ENCODE assay signal across 18 cellular contexts in genomic region chrX:154731203-154731602, GRCh38. TPM values are rescaled to one million over a fixed set of nuclear protein-coding genes. Genes with fewer than 3 reads are reported as not detected.
DNase-seq lines count a peak whose midpoint lies in the region; ATAC-seq, FAIRE-seq and TF ChIP-seq lines count a peak whose summit lies in the region.
"Had no signal": no experiment of that assay in that cellular context is flagged by ENCODE, and none has a peak within 500 bp of the region (broad histone marks: within the 10 kb centered on the region; RNA-seq: fewer than 3 reads in every experiment).

No MANE protein-coding gene starts in this region.

- H3K4me2 ChIP-seq in endothelial cell of umbilical vein (ENCODE audit: insufficient read depth, low read length): peak overlapping the region; percentile 48
- H3K4me2 ChIP-seq: GM23338 had no signal

- H4K20me1 ChIP-seq in endothelial cell of umbilical vein (replicated peaks; ENCODE audit: control insufficient read depth, extremely low read depth, insufficient read depth, low read length): no peaks in the 10 kb centered on the region

- H3K4me1 ChIP-seq in endothelial cell of umbilical vein (ENCODE audit: control insufficient read depth, extremely low read depth, insufficient read depth, low read length): peaks cover 96% of the 10 kb centered on the region
- peaks cover 25 to 100% (median 93%) of the 10 kb centered on the region in 6 donors for H3K4me1 ChIP-seq in spleen

- H3K9me3 ChIP-seq in endothelial cell of umbilical vein (replicated peaks; ENCODE audit: control insufficient read depth, insufficient read depth, low read length) (no peaks in the 10 kb centered on the region), spleen (no peaks in the 10 kb centered on the region)
- H3K9me3 ChIP-seq: thoracic aorta had no signal

- intact Hi-C loops in endothelial cell of umbilical vein (cut with micrococcal nuclease) (no loop called here), spleen (cut with DNase I; ENCODE audit: low total_unique reads) (no loop called here)

- H3K27me3 ChIP-seq in endothelial cell of umbilical vein (ENCODE audit: control insufficient read depth in 2 of 2, insufficient read depth in 2 of 2, low read length in 2 of 2) (no peaks in the 10 kb centered on the region), spleen (replicated peaks in 1 of 7) (no peaks in the 10 kb centered on the region)
- H3K27me3 ChIP-seq: cardiac muscle cell had no signal

- H3K9me1 ChIP-seq in endothelial cell of umbilical vein (replicated peaks; ENCODE audit: control insufficient read depth, extremely low read depth, insufficient read depth, low read length): no peaks in the 10 kb centered on the region

- H3K27ac Mint-ChIP-seq in activated T-cell treated with anti-CD3 and anti-CD28 coated beads, Interleukin-2, amount 50 U/mL, for 72 hours: peak overlapping the region; percentile 96
- H3K27ac Mint-ChIP-seq: GM23338 had no signal

- H3K9me3 Mint-ChIP-seq in activated T-cell treated with anti-CD3 and anti-CD28 coated beads, Interleukin-2, amount 50 U/mL, for 72 hours: no peaks in the 10 kb centered on the region
- H3K9me3 Mint-ChIP-seq: GM23338 had no signal

- TF ChIP-seq CTCF in endothelial cell of umbilical vein (IDR thresholded peaks at IDR 0.05; ENCODE audit: extremely low read depth in 1 of 2, insufficient read depth in 1 of 2, low read depth in 1 of 2, low read length in 2 of 2) (no peak), spleen (IDR thresholded peaks at IDR 0.05 in 8 of 11, conservative IDR thresholded peaks at IDR 0.05 in 3 of 11) (no peak)

- no peak for ATAC-seq in activated T-cell treated with anti-CD3 and anti-CD28 coated beads, Interleukin-2, amount 50 U/mL, for 72 hours (replicated peaks in 1 of 2)
- ATAC-seq in GM18517 (IDR thresholded peaks at IDR 0.05; ENCODE audit: unreplicated experiment): no peak
- ATAC-seq: GM23338 had no signal

- no peak for DNase-seq in activated T-cell treated with anti-CD3 and anti-CD28 coated beads, Interleukin-2, amount 50 U/mL, for 72 hours
- no peak for DNase-seq in activated T-cell treated with anti-CD3 and anti-CD28 coated beads, Interleukin-2, amount 50 U/mL, for 48 hours
- DNase-seq in NOMO-1 treated with DMSO at 0.1 percent for 48 hours (lab: John Stamatoyannopoulos, UW; ENCODE audit: unreplicated experiment): peak; percentile 65
- DNase-seq in endothelial cell of umbilical vein (ENCODE audit: low read depth, low spot score): no peak
- no peak for DNase-seq in spleen
- no peak for DNase-seq in OCI-M1 (lab: John Stamatoyannopoulos, UW)
- no peak for DNase-seq in CD1c-positive myeloid dendritic cell (ENCODE audit: extremely low spot score)
- DNase-seq: activated CD4-positive, alpha-beta T cell treated with anti-CD3 and anti-CD28 coated beads, Interleukin-2, amount 50 U/mL, for 4 hours; DMS 273 treated with DMSO at 0.1 percent for 48 hours; head of caudate nucleus; NCI-H1436 treated with DMSO at 0.1 percent for 48 hours; NCI-H510A had no signal

- H3K4me3 Mint-ChIP-seq in activated T-cell treated with anti-CD3 and anti-CD28 coated beads, Interleukin-2, amount 50 U/mL, for 72 hours: peak overlapping the region in 1 of 2 donors; percentile 77
- H3K4me3 Mint-ChIP-seq: GM23338, neural crest cell had no signal

- no peak overlapping the region for H3K4me3 ChIP-seq in endothelial cell of umbilical vein (replicated peaks in 1 of 3; ENCODE audit: insufficient read depth in 1 of 3, low read depth in 1 of 3, low read length in 3 of 3)
- peak overlapping the region in 1 of 8 donors; percentile 15 for H3K4me3 ChIP-seq in spleen
- H3K4me3 ChIP-seq: cardiac muscle cell, GM23338 had no signal

- H3K27me3 Mint-ChIP-seq in activated T-cell treated with anti-CD3 and anti-CD28 coated beads, Interleukin-2, amount 50 U/mL, for 72 hours (ENCODE audit: low read depth): peaks cover 33% of the 10 kb centered on the region

- H3K4me1 Mint-ChIP-seq in activated T-cell treated with anti-CD3 and anti-CD28 coated beads, Interleukin-2, amount 50 U/mL, for 72 hours (ENCODE audit: low read depth): peaks cover 84% of the 10 kb centered on the region

- FAIRE-seq in endothelial cell of umbilical vein (lab: Jason Lieb, UNC): no peak
- FAIRE-seq: RCC 7860 had no signal

- 54 to 84% (median 68%) methylated on average over 5 of the region's 5 CpGs for WGBS in spleen, 5 donors

- H3K79me2 ChIP-seq in endothelial cell of umbilical vein (ENCODE audit: control insufficient read depth, insufficient read depth, low read length): no peaks in the 10 kb centered on the region

- H3K9ac ChIP-seq in endothelial cell of umbilical vein (replicated peaks; ENCODE audit: extremely low read depth, insufficient read depth, low read length): no peak overlapping the region

- BruUV-seq in endothelial cell of umbilical vein (replicated peaks; lab: Mats Ljungman, UMichigan): no TSS peak

- no peak overlapping the region for H2AFZ ChIP-seq in endothelial cell of umbilical vein (ENCODE audit: low read depth, low read length)
- H2AFZ ChIP-seq: GM23338 had no signal

- H3K27ac ChIP-seq in endothelial cell of umbilical vein (ENCODE audit: insufficient read depth, low read depth, low read length): peak overlapping the region; percentile 74
- H3K27ac ChIP-seq in spleen: peak overlapping the region in 7 of 8 donors; percentile 72 to 90 (median 83)
- H3K27ac ChIP-seq: cardiac muscle cell had no signal

- CTCF ChIA-PET in endothelial cell of umbilical vein (lab: Charles Lee): interaction anchor here (4.7 kb wide), 1 partner anchor 17 kb away, joined by 26 read pairs; no protein-coding TSS in a partner anchor

- TF ChIP-seq POLR2A in endothelial cell of umbilical vein (IDR thresholded peaks at IDR 0.05; ENCODE audit: low read depth, low read length) (no peak), spleen (IDR thresholded peaks at IDR 0.05) (no peak)

- dilution Hi-C loops in endothelial cell of umbilical vein (cut with MboI; ENCODE audit: extremely low pct_ligation_motif_present, low sequenced_read_pairs): no loop called here

- POLR2A ChIA-PET in endothelial cell of umbilical vein (lab: Charles Lee): no interaction called here

- peaks cover 0 to 2% of the 10 kb centered on the region in 2 donors for H3K36me3 Mint-ChIP-seq in activated T-cell treated with anti-CD3 and anti-CD28 coated beads, Interleukin-2, amount 50 U/mL, for 72 hours (ENCODE audit: insufficient read depth in 2 of 2)

- no peaks in the 10 kb centered on the region for H3K36me3 ChIP-seq in endothelial cell of umbilical vein (ENCODE audit: control insufficient read depth in 2 of 2, extremely low read depth in 1 of 2, insufficient read depth in 2 of 2, low read length in 2 of 2)
- no peaks in the 10 kb centered on the region for H3K36me3 ChIP-seq in spleen
- H3K36me3 ChIP-seq: cardiac muscle cell, thoracic aorta had no signal

TF ChIP-seq in endothelial cell of umbilical vein, 7 proteins besides CTCF, POLR2A, EP300 and RAD21:
- no peak for TF ChIP-seq GATA2 (IDR thresholded peaks at IDR 0.05; ENCODE audit: insufficient read depth, insufficient read length, low read depth, low read length)
- no peak for TF ChIP-seq EZH2 (IDR thresholded peaks at IDR 0.05; ENCODE audit: borderline replicate concordance, low read depth, low read length, severe bottlenecking)
- no peak for TF ChIP-seq POLR2AphosphoS5 (IDR thresholded peaks at IDR 0.05; ENCODE audit: insufficient read depth, low read depth, low read length)
- no peak for TF ChIP-seq FOS (IDR thresholded peaks at IDR 0.05; ENCODE audit: borderline replicate concordance, insufficient read depth, low read length)
- TF ChIP-seq, protein P1, sequence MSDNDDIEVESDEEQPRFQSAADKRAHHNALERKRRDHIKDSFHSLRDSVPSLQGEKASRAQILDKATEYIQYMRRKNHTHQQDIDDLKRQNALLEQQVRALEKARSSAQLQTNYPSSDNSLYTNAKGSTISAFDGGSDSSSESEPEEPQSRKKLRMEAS (IDR thresholded peaks at IDR 0.05; ENCODE audit: insufficient read depth, insufficient read length): no peak
- no peak for TF ChIP-seq JUN (IDR thresholded peaks at IDR 0.05; ENCODE audit: borderline replicate concordance, insufficient read depth, insufficient read length, low read depth)
- TF ChIP-seq MYC (IDR thresholded peaks at IDR 0.05; ENCODE audit: low read depth, low read length): no peak

RNA-seq across cellular contexts. Expression of gene GAB3, which starts 19.7 kb away (rescaled TPM):
- total RNA-seq in activated T-cell treated with anti-CD3 and anti-CD28 coated beads, Interleukin-2, amount 50 U/mL, for 72 hours: 1 to 10 TPM; 6.2 to 8.4 TPM
- total RNA-seq in endothelial cell of umbilical vein (4.0 and 6.2 TPM in 2 replicates), spleen (10 to 100 TPM; 22.1 to 40.3 (median 36.1) TPM)
- polyA plus RNA-seq in endothelial cell of umbilical vein (6.0 and 6.1 TPM in 2 replicates), spleen (1 to 10 TPM; 7.4 to 8.4 (median 7.9) TPM)
- polyA plus RNA-seq in endothelial cell of umbilical vein (2011; cell fraction: cytosol; rRNA removed): 3.9 and 4.7 TPM in 2 replicates
- 31.6 and 35.6 TPM in 2 replicates for polyA plus RNA-seq in endothelial cell of umbilical vein (2011; cell fraction: nucleus; rRNA removed)
- polyA plus RNA-seq in endothelial cell of umbilical vein (2012): 4.2 and 4.7 TPM in 2 replicates
- 13.8 and 19.6 TPM in 2 replicates for polyA minus RNA-seq in endothelial cell of umbilical vein
- not detected for polyA minus RNA-seq in endothelial cell of umbilical vein (2011; cell fraction: cytosol; rRNA and poly(A)+ RNA removed)
- 13.5 and 19.1 TPM in 2 replicates for polyA minus RNA-seq in endothelial cell of umbilical vein (2011; cell fraction: nucleus; rRNA and poly(A)+ RNA removed)
- polyA plus RNA-seq: cardiac muscle cell had no signal

RNA-seq across cellular contexts. Expression of gene DKC1, which starts 31.5 kb away (rescaled TPM):
- 100 to 1,000 TPM in 1 of 2 donors, 10 to 100 TPM in 1; 92.7 to 111 TPM for total RNA-seq in activated T-cell treated with anti-CD3 and anti-CD28 coated beads, Interleukin-2, amount 50 U/mL, for 72 hours
- total RNA-seq in endothelial cell of umbilical vein: 63.7 and 69.1 TPM in 2 replicates
- polyA plus RNA-seq in endothelial cell of umbilical vein: 19.4 and 28.6 TPM in 2 replicates
- polyA plus RNA-seq in endothelial cell of umbilical vein (2011; cell fraction: cytosol; rRNA removed): 41.5 and 45.2 TPM in 2 replicates
- polyA plus RNA-seq in endothelial cell of umbilical vein (2011; cell fraction: nucleus; rRNA removed): 67.2 and 94.8 TPM in 2 replicates
- 60.0 and 85.3 TPM in 2 replicates for polyA plus RNA-seq in endothelial cell of umbilical vein (2012)
- polyA minus RNA-seq in endothelial cell of umbilical vein: 62.1 and 66.3 TPM in 2 replicates
- polyA minus RNA-seq in endothelial cell of umbilical vein (2011; cell fraction: cytosol; rRNA and poly(A)+ RNA removed): 57.0 TPM
- polyA minus RNA-seq in endothelial cell of umbilical vein (2011; cell fraction: nucleus; rRNA and poly(A)+ RNA removed): 30.6 and 52.1 TPM in 2 replicates
- 10 to 100 TPM; 32.0 to 54.4 (median 39.3) TPM for total RNA-seq in spleen
- polyA plus RNA-seq in spleen: 10 to 100 TPM; 34.0 to 42.7 (median 38.8) TPM
